In the genomic region with DNA sequence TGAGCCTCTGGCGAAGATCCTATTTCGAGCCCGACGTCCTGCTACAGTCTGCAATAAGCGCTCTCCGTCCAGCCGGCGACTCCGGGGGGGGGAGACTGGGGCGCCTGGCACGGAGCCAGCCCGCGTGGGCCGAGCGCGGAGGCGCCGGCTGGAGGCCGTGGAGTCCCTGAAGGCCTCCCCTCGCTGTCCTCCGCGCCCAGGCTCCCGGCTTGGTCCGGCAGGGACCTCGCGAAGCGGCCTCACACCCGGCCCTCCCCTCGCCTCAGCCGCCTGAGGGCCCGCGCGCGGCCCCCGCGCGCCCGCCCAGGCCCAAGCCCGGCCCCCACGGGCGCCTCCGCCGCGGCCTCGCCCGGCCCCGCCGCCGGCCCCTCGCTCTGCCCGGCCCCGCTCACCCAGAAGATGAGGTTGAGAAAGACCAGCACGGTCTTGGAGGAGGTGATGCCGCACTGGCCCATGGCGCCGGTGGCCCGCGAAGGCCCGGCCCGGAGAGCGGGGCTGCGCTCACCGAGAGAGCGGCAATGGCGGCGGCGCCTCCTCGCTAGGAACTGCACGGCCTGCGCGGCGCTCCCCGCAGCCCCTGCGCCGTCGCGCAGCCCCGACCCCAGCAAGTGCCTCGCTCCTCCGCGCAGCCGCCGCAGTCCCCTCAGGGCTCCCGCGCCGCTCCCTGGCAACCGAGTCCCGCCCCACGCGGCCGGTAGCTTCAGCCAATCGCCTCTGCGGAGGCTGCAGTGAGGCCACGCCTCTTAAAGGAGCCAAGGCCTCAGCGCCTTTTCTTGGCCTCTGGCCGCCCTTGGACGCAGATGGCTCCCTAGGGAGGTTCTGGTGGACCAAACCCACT, we compare ENCODE assay signal across 1 cellular context.
TF ChIP-seq lines count a peak whose summit lies in the region.

A gene (minus strand): TSS at position 610 of the 838 bp plus-strand sequence. CDS start 155 bp downstream, at position 455.

TF ChIP-seq in HEK293, 187 proteins besides CTCF, POLR2A, EP300 and RAD21 (continued from another document):
- TF ChIP-seq, protein P1, sequence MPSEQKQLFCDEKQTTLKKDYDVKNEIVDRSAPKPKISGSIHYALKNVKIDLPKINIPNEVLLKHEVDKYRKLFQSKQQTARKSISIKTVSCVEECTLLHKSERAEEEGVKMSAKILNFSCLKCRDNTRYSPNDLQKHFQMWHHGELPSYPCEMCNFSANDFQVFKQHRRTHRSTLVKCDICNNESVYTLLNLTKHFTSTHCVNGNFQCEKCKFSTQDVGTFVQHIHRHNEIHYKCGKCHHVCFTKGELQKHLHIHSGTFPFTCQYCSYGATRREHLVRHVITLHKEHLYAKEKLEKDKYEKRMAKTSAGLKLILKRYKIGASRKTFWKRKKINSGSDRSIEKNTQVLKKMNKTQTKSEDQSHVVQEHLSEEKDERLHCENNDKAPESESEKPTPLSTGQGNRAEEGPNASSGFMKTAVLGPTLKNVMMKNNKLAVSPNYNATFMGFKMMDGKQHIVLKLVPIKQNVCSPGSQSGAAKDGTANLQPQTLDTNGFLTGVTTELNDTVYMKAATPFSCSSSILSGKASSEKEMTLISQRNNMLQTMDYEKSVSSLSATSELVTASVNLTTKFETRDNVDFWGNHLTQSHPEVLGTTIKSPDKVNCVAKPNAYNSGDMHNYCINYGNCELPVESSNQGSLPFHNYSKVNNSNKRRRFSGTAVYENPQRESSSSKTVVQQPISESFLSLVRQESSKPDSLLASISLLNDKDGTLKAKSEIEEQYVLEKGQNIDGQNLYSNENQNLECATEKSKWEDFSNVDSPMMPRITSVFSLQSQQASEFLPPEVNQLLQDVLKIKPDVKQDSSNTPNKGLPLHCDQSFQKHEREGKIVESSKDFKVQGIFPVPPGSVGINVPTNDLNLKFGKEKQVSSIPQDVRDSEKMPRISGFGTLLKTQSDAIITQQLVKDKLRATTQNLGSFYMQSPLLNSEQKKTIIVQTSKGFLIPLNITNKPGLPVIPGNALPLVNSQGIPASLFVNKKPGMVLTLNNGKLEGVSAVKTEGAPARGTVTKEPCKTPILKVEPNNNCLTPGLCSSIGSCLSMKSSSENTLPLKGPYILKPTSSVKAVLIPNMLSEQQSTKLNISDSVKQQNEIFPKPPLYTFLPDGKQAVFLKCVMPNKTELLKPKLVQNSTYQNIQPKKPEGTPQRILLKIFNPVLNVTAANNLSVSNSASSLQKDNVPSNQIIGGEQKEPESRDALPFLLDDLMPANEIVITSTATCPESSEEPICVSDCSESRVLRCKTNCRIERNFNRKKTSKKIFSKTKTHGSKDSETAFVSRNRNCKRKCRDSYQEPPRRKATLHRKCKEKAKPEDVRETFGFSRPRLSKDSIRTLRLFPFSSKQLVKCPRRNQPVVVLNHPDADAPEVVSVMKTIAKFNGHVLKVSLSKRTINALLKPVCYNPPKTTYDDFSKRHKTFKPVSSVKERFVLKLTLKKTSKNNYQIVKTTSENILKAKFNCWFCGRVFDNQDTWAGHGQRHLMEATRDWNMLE (tag by site-specific recombination; conservative IDR thresholded peaks at IDR 0.05; ENCODE audit: low read depth): no peak
- TF ChIP-seq ZNF530 (tag by site-specific recombination; IDR thresholded peaks at IDR 0.05; ENCODE audit: low read depth) (no peak), ZNF677 (tag by site-specific recombination; IDR thresholded peaks at IDR 0.05) (0 out of 2 replicates have a peak, but pooled peaks have one; percentile 36), ZNF221 (tag by site-specific recombination; IDR thresholded peaks at IDR 0.05; ENCODE audit: borderline replicate concordance) (peak; percentile 23; the same call in 1 of the 2 replicates), ZBTB1 (tag by site-specific recombination; IDR thresholded peaks at IDR 0.05) (no peak), ZNF266 (tag by site-specific recombination; IDR thresholded peaks at IDR 0.05; ENCODE audit: low read depth) (no peak), KLF8 (tag by site-specific recombination; IDR thresholded peaks at IDR 0.05) (0 out of 2 replicates have a peak, but pooled peaks have one; percentile 21), ZNF621 (tag by site-specific recombination; IDR thresholded peaks at IDR 0.05) (no peak), ZNF223 (tag by site-specific recombination; IDR thresholded peaks at IDR 0.05) (no peak), ZNF341 (tag by site-specific recombination; IDR thresholded peaks at IDR 0.05; ENCODE audit: low read depth) (peak; percentile 20; the same call in 1 of the 2 replicates), ZNF837 (tag by site-specific recombination; IDR thresholded peaks at IDR 0.05) (no peak)
- TF ChIP-seq, protein P2, sequence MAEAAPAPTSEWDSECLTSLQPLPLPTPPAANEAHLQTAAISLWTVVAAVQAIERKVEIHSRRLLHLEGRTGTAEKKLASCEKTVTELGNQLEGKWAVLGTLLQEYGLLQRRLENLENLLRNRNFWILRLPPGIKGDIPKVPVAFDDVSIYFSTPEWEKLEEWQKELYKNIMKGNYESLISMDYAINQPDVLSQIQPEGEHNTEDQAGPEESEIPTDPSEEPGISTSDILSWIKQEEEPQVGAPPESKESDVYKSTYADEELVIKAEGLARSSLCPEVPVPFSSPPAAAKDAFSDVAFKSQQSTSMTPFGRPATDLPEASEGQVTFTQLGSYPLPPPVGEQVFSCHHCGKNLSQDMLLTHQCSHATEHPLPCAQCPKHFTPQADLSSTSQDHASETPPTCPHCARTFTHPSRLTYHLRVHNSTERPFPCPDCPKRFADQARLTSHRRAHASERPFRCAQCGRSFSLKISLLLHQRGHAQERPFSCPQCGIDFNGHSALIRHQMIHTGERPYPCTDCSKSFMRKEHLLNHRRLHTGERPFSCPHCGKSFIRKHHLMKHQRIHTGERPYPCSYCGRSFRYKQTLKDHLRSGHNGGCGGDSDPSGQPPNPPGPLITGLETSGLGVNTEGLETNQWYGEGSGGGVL (tag by site-specific recombination; IDR thresholded peaks at IDR 0.05): peak; percentile 70
- TF ChIP-seq, protein P3, sequence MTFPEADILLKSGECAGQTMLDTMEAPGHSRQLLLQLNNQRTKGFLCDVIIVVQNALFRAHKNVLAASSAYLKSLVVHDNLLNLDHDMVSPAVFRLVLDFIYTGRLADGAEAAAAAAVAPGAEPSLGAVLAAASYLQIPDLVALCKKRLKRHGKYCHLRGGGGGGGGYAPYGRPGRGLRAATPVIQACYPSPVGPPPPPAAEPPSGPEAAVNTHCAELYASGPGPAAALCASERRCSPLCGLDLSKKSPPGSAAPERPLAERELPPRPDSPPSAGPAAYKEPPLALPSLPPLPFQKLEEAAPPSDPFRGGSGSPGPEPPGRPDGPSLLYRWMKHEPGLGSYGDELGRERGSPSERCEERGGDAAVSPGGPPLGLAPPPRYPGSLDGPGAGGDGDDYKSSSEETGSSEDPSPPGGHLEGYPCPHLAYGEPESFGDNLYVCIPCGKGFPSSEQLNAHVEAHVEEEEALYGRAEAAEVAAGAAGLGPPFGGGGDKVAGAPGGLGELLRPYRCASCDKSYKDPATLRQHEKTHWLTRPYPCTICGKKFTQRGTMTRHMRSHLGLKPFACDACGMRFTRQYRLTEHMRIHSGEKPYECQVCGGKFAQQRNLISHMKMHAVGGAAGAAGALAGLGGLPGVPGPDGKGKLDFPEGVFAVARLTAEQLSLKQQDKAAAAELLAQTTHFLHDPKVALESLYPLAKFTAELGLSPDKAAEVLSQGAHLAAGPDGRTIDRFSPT (tag by site-specific recombination; IDR thresholded peaks at IDR 0.05): 0 out of 2 replicates have a peak, but pooled peaks have one; percentile 26
- TF ChIP-seq, protein P4, sequence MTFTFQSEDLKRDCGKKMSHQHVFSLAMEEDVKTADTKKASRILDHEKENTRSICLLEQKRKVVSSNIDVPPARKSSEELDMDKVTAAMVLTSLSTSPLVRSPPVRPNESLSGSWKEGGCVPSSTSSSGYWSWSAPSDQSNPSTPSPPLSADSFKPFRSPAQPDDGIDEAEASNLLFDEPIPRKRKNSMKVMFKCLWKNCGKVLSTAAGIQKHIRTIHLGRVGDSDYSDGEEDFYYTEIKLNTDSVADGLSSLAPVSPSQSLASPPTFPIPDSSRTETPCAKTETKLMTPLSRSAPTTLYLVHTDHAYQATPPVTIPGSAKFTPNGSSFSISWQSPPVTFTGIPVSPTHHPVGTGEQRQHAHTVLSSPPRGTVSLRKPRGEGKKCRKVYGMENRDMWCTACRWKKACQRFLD (tag by site-specific recombination; IDR thresholded peaks at IDR 0.05): no peak
TF ChIP-seq in HEK293: peak in this region for 37.
